In genomic region chr2:3727397-3728045, GRCh38 we compare ENCODE assay signal across 15 cellular contexts. TPM values are rescaled to one million over a fixed set of nuclear protein-coding genes. Genes with fewer than 3 reads are reported as not detected.
DNase-seq lines count a peak whose midpoint lies in the region; ATAC-seq, FAIRE-seq and TF ChIP-seq lines count a peak whose summit lies in the region.
"Had no signal": no experiment of that assay in that cellular context is flagged by ENCODE, and none has a peak within 500 bp of the region (broad histone marks: within the 10 kb centered on the region; RNA-seq: fewer than 3 reads in every experiment).

No MANE protein-coding gene starts in this region.

- H4K5ac ChIP-seq in IMR-90 (ENCODE audit: low read depth, low read length) = no peak overlapping the region
- H4K5ac ChIP-seq in H1 (ENCODE audit: insufficient read length, low read depth, low read length) = no peak overlapping the region

- no peak overlapping the region for H3K14ac ChIP-seq in IMR-90 (replicated peaks; ENCODE audit: low read depth, low read length)
- no peak overlapping the region for H3K14ac ChIP-seq in H1 (ENCODE audit: insufficient read length)

- TF ChIP-seq POLR2A in IMR-90 (IDR thresholded peaks at IDR 0.05; ENCODE audit: low read depth, low read length) (no peak), H1 (IDR thresholded peaks at IDR 0.05; ENCODE audit: control extremely low read depth in 1 of 2, low read depth in 2 of 2, low read length in 2 of 2) (no peak), GM12892 (IDR thresholded peaks at IDR 0.05; ENCODE audit: low read depth, low read length) (no peak)

- H3K56ac ChIP-seq in IMR-90 (ENCODE audit: extremely low read depth, insufficient read depth, low read length) (no peak overlapping the region), H1 (replicated peaks; ENCODE audit: insufficient read length, low read depth, low read length) (no peak overlapping the region)

- H3K18ac ChIP-seq in IMR-90 (ENCODE audit: low read depth, low read length) (no peak overlapping the region), H1 (ENCODE audit: extremely low read depth, low read length) (peak overlapping the region; percentile 72; the same call in 1 of the 2 replicates)

- BruUV-seq in IMR-90 (replicated peaks; lab: Mats Ljungman, UMichigan) = no TSS peak

- H2AK5ac ChIP-seq in IMR-90 (ENCODE audit: low read depth, low read length) (no peak overlapping the region), H1 (ENCODE audit: low read depth, low read length) (no peak overlapping the region)

- H3K27me3 ChIP-seq in AG04450 (ENCODE audit: control insufficient read depth, insufficient read depth, low read length) (peaks cover 4% of the 10 kb centered on the region), IMR-90 (ENCODE audit: control insufficient read depth, insufficient read depth, low read length) (peaks cover 12% of the 10 kb centered on the region; the same call in 1 of the 2 replicates), H1 (replicated peaks in 1 of 4; ENCODE audit: control insufficient read depth in 3 of 4, extremely low read depth in 1 of 4, insufficient read depth in 3 of 4, low read length in 3 of 4) (no peaks in the 10 kb centered on the region; a peak in 1 of 7 replicates), neural cell (ENCODE audit: insufficient read depth, low read depth, low read length) (no peaks in the 10 kb centered on the region)
- H3K27me3 ChIP-seq: neutrophil had no signal

- peak overlapping the region; percentile 36 for H3K4me3 ChIP-seq in AG04450 (ENCODE audit: low read depth, low read length)
- H3K4me3 ChIP-seq in IMR-90 (ENCODE audit: insufficient read depth, low read depth, low read length) = no peak overlapping the region
- peak overlapping the region in 3 of 4 experiments; percentile 34 to 49 (median 37); a peak in 6 of 8 replicates for H3K4me3 ChIP-seq in H1 (ENCODE audit: extremely low read depth in 1 of 4, insufficient read depth in 2 of 4, low read depth in 3 of 4, low read length in 4 of 4)
- H3K4me3 ChIP-seq in neural cell (ENCODE audit: low read length) = peak overlapping the region; percentile 28
- H3K4me3 ChIP-seq: stomach had no signal

- H3K23me2 ChIP-seq in H1 (ENCODE audit: low read depth, low read length) = peaks cover 2% of the 10 kb centered on the region; the same call in 1 of the 2 replicates

- H3K79me2 ChIP-seq in H1 (ENCODE audit: control insufficient read depth in 1 of 2, insufficient read depth in 2 of 2, low read length in 2 of 2) (no peaks in the 10 kb centered on the region), neural cell (replicated peaks; ENCODE audit: insufficient read depth, low read length) (no peaks in the 10 kb centered on the region)

- no peak for DNase-seq in AG04450 (ENCODE audit: low read depth, low spot score)
- DNase-seq in IMR-90 = no peak
- no peak for DNase-seq in H1 (ENCODE audit: low read depth in 1 of 2, low spot score in 2 of 2)
- DNase-seq in GM12892 (ENCODE audit: insufficient read length) = no peak
- DNase-seq in stimulated activated naive CD8-positive, alpha-beta T cell treated with anti-CD3 and anti-CD28 coated beads, Interleukin-15, Interleukin-2, amounts not matched to agents 100 U/mL and 50 U/mL, for 24 hours = no peak
- DNase-seq: activated T-cell treated with anti-CD3 and anti-CD28 coated beads, Interleukin-2, amount 50 U/mL, for 1 hour; CD8-positive, alpha-beta T cell; DMS79; stomach had no signal

- no peak overlapping the region for H2AFZ ChIP-seq in IMR-90 (replicated peaks; ENCODE audit: low read length, poor library complexity)
- peak overlapping the region; percentile 96 for H2AFZ ChIP-seq in H1 (ENCODE audit: low read length)
- H2AFZ ChIP-seq in neural cell (ENCODE audit: low read depth, low read length) = no peak overlapping the region

- FAIRE-seq in H1 (lab: Jason Lieb, UNC) = peak; percentile 57
- no peak for FAIRE-seq in GM12892 (lab: Jason Lieb, UNC)

- H2BK12ac ChIP-seq in H1 (ENCODE audit: low read depth, low read length) = no peak overlapping the region; the same call in 1 of the 2 replicates

- no peaks in the 10 kb centered on the region for H3K4me1 ChIP-seq in IMR-90 (ENCODE audit: control insufficient read depth, insufficient read depth, low read length)
- peaks cover 3 to 8% (median 5%) of the 10 kb centered on the region in 4 experiments; a peak in 6 of 7 replicates for H3K4me1 ChIP-seq in H1 (replicated peaks in 1 of 4; ENCODE audit: control insufficient read depth in 3 of 4, insufficient read depth in 4 of 4, low read length in 3 of 4)

- no peaks in the 10 kb centered on the region for H3K79me1 ChIP-seq in IMR-90 (ENCODE audit: low read depth in 1 of 2, low read length in 2 of 2)
- no peaks in the 10 kb centered on the region for H3K79me1 ChIP-seq in H1 (ENCODE audit: low read depth, low read length)

- H3K4me2 ChIP-seq in IMR-90 (ENCODE audit: low read depth, low read length) (peak overlapping the region; percentile 86; the same call in 1 of the 2 replicates), H1 (ENCODE audit: insufficient read depth in 1 of 2, low read depth in 2 of 2, low read length in 2 of 2) (peak overlapping the region; percentile 25 to 75), neural cell (ENCODE audit: low read length) (no peak overlapping the region)

- H4K91ac ChIP-seq in IMR-90 (ENCODE audit: insufficient read depth, low read depth, low read length) (no peak overlapping the region), H1 (replicated peaks; ENCODE audit: insufficient read length, low read length) (peak overlapping the region; percentile 32)

- POLR2A ChIA-PET in AG04450 (lab: Yijun Ruan, JAX) (no interaction called here), IMR-90 (lab: Charles Lee; ENCODE audit: unreplicated experiment) (no interaction called here), H1 (lab: Charles Lee; ENCODE audit: partially characterized antibody) (no interaction called here)

- CTCF ChIA-PET in AG04450 (lab: Charles Lee) (interaction anchor here (0.5 to 5.2 kb wide), 31 partner anchors 8 to 1640 kb away, joined by 3 to 142 read pairs (median 9); no protein-coding TSS in a partner anchor), IMR-90 (lab: Yijun Ruan, JAX) (interaction anchor here (0.5 to 4.9 kb wide), 18 partner anchors 9 to 1878 kb away, joined by 3 to 41 read pairs (median 5); no protein-coding TSS in a partner anchor), H1 (lab: Charles Lee; ENCODE audit: partially characterized antibody) (interaction anchor here (0.5 to 10.1 kb wide), 48 partner anchors 8 to 1637 kb away, joined by 3 to 79 read pairs (median 5); no protein-coding TSS in a partner anchor)

- H2BK20ac ChIP-seq in IMR-90 (ENCODE audit: low read depth, low read length) = no peak overlapping the region
- no peak overlapping the region for H2BK20ac ChIP-seq in H1 (ENCODE audit: low read length)

- H3K4ac ChIP-seq in IMR-90 (ENCODE audit: low read depth, low read length) = no peak overlapping the region
- H3K4ac ChIP-seq in H1 (replicated peaks; ENCODE audit: insufficient read length, low read depth, low read length) = no peak overlapping the region

- TF ChIP-seq EP300 in H1 (IDR thresholded peaks at IDR 0.05; ENCODE audit: borderline replicate concordance in 1 of 2, low read depth in 2 of 2, low read length in 2 of 2) = no peak
- no peak for TF ChIP-seq EP300 in neural cell (conservative IDR thresholded peaks at IDR 0.05; ENCODE audit: poor library complexity, severe bottlenecking)

- no peak overlapping the region for H3K23ac ChIP-seq in IMR-90 (ENCODE audit: low read depth, low read length)
- no peak overlapping the region for H3K23ac ChIP-seq in H1 (ENCODE audit: insufficient read length)

- in situ Hi-C loops in IMR-90 (cut with MboI; ENCODE audit: low sequenced_read_pairs) = no loop called here

- no peak for ATAC-seq in IMR-90 (ENCODE audit: low read depth)
- no peak for ATAC-seq in GM21367 (IDR thresholded peaks at IDR 0.05; ENCODE audit: unreplicated experiment)
- ATAC-seq in stimulated activated naive CD8-positive, alpha-beta T cell treated with anti-CD3 and anti-CD28 coated beads, Interleukin-15, Interleukin-2, amounts not matched to agents 100 U/mL and 50 U/mL, for 24 hours = no peak
- ATAC-seq in HG03159 (IDR thresholded peaks at IDR 0.05; ENCODE audit: unreplicated experiment) = no peak
- ATAC-seq: CD8-positive, alpha-beta T cell had no signal

- dilution Hi-C loops in IMR-90 (cut with HindIII; ENCODE audit: low sequenced_read_pairs, unreplicated experiment) = no loop called here

- H3K36me3 ChIP-seq in IMR-90 (ENCODE audit: control insufficient read depth, insufficient read depth, low read length) (no peaks in the 10 kb centered on the region), H1 (ENCODE audit: control insufficient read depth in 2 of 4, insufficient read depth in 4 of 4, low read length in 3 of 4) (no peaks in the 10 kb centered on the region), neural cell (ENCODE audit: insufficient read depth, low read length) (no peaks in the 10 kb centered on the region)
- H3K36me3 ChIP-seq: neutrophil, stomach had no signal

- no peaks in the 10 kb centered on the region for H3K9me1 ChIP-seq in IMR-90 (ENCODE audit: insufficient read depth, low read length)

- H4K8ac ChIP-seq in IMR-90 (ENCODE audit: low read depth in 2 of 2, low read length in 2 of 2) (no peak overlapping the region), H1 (ENCODE audit: extremely low read depth, insufficient read depth, low read length) (no peak overlapping the region)

- H3K9me2 ChIP-seq in neural cell (ENCODE audit: insufficient read depth, low read length) = no peaks in the 10 kb centered on the region

- 41% methylated on average over 4 of the region's 12 CpGs; no CpG with 5 or more reads in 1 of the 2 experiments for WGBS in IMR-90 (ENCODE audit: extremely low coverage in 2 of 2, insufficient read length in 1 of 2), 2 experiments
- WGBS in H1 (ENCODE audit: extremely low coverage in 1 of 2, insufficient coverage in 1 of 2, insufficient read length in 1 of 2, insufficient replicate concordance in 2 of 2, low coverage in 1 of 2, low lambda C conversion rate in 2 of 2, missing lambda C conversion rate in 1 of 2), 2 experiments = 60% methylated on average over 12 of the region's 12 CpGs; no CpG with 5 or more reads in 1 of the 2 experiments

- H3K27ac ChIP-seq in AG04450 (ENCODE audit: low read depth, low read length) = no peak overlapping the region
- H3K27ac ChIP-seq in IMR-90 (ENCODE audit: insufficient read depth, low read length) = no peak overlapping the region
- no peak overlapping the region for H3K27ac ChIP-seq in H1 (ENCODE audit: low read depth, low read length)
- H3K27ac ChIP-seq in neural cell (ENCODE audit: low read length) = no peak overlapping the region
- H3K27ac ChIP-seq: neutrophil, stomach had no signal

- H3F3A ChIP-seq in neural cell (ENCODE audit: insufficient read depth, low read length, poor library complexity, severe bottlenecking) = no peaks in the 10 kb centered on the region

- H2BK15ac ChIP-seq in IMR-90 (ENCODE audit: low read depth, low read length) (no peak overlapping the region), H1 (ENCODE audit: low read length) (no peak overlapping the region)

- intact Hi-C loops in IMR-90 (cut with micrococcal nuclease) = loop anchor here (1.0 to 2.0 kb wide), 3 partner anchors 35 to 100 kb away; no protein-coding TSS in a partner anchor

- peak overlapping the region; percentile 65; the same call in 1 of the 2 replicates for H3K9ac ChIP-seq in IMR-90 (ENCODE audit: low read depth, low read length)
- H3K9ac ChIP-seq in H1 (replicated peaks in 1 of 4; ENCODE audit: extremely low read depth in 1 of 4, low read depth in 3 of 4, low read length in 3 of 4) = peak overlapping the region in 1 of 4 experiments; percentile 34; a peak in 2 of 7 replicates
- no peak overlapping the region for H3K9ac ChIP-seq in neural cell (ENCODE audit: low read length)

- H2AK9ac ChIP-seq in IMR-90 (replicated peaks; ENCODE audit: low read depth, low read length, poor library complexity) = no peak overlapping the region

- no peak overlapping the region for H2BK120ac ChIP-seq in IMR-90 (ENCODE audit: low read depth, low read length)
- H2BK120ac ChIP-seq in H1 (replicated peaks; ENCODE audit: low read depth, low read length) = no peak overlapping the region

- no peaks in the 10 kb centered on the region; the same call in 1 of the 2 replicates for H3K9me3 ChIP-seq in AG04450 (ENCODE audit: control insufficient read depth, insufficient read depth, low read length)
- H3K9me3 ChIP-seq in IMR-90 (ENCODE audit: control insufficient read depth, insufficient read depth, low read length) = no peaks in the 10 kb centered on the region
- H3K9me3 ChIP-seq in H1 (ENCODE audit: insufficient read depth in 2 of 2, low read depth in 1 of 2, low read length in 1 of 2) = no peaks in the 10 kb centered on the region
- no peaks in the 10 kb centered on the region for H3K9me3 ChIP-seq in neural cell (ENCODE audit: low read length)
- H3K9me3 ChIP-seq: neutrophil, stomach had no signal

- TF ChIP-seq RAD21 in IMR-90 (IDR thresholded peaks at IDR 0.05; ENCODE audit: low read length) = no peak
- no peak for TF ChIP-seq RAD21 in H1 (IDR thresholded peaks at IDR 0.05 in 1 of 2, conservative IDR thresholded peaks at IDR 0.05 in 1 of 2; ENCODE audit: low read depth in 2 of 2, low read length in 2 of 2)
- TF ChIP-seq RAD21 in neural cell (conservative IDR thresholded peaks at IDR 0.05) = no peak

- H4K20me1 ChIP-seq in IMR-90 (ENCODE audit: insufficient read depth, low read length) (no peaks in the 10 kb centered on the region), H1 (replicated peaks in 1 of 2; ENCODE audit: control insufficient read depth in 1 of 2, insufficient read depth in 2 of 2, low read length in 2 of 2) (no peaks in the 10 kb centered on the region), neural cell (ENCODE audit: insufficient read depth) (no peaks in the 10 kb centered on the region)

- TF ChIP-seq CTCF in AG04450 (IDR thresholded peaks at IDR 0.05; ENCODE audit: low read depth, low read length) = no peak
- TF ChIP-seq CTCF in IMR-90 (conservative IDR thresholded peaks at IDR 0.05; ENCODE audit: low read depth, low read length) = no peak
- TF ChIP-seq CTCF in H1 (IDR thresholded peaks at IDR 0.05; ENCODE audit: control extremely low read depth in 1 of 3, insufficient read depth in 1 of 3, low read depth in 1 of 3, low read length in 3 of 3) = no peak
- TF ChIP-seq CTCF in neural cell (IDR thresholded peaks at IDR 0.05; ENCODE audit: poor library complexity, severe bottlenecking) = no peak

- H2BK5ac ChIP-seq in IMR-90 (ENCODE audit: low read depth, low read length, poor library complexity, severe bottlenecking) (no peak overlapping the region), H1 (ENCODE audit: low read depth, low read length) (no peak overlapping the region)

RNA-seq across cellular contexts. Expression of gene DCDC2C, which starts 24.1 kb away (rescaled TPM):
- not detected in 2 replicates for polyA plus RNA-seq in AG04450 (2011; rRNA removed)
- polyA minus RNA-seq in AG04450 (2011; rRNA and poly(A)+ RNA removed) = not detected in 2 replicates
- total RNA-seq in IMR-90 (2012; rRNA removed) = not detected in 2 replicates
- polyA plus RNA-seq in IMR-90 (2012; rRNA removed) = not detected in 2 replicates
- polyA plus RNA-seq in IMR-90 (2012; cell fraction: cytosol; rRNA removed) = not detected in 2 replicates
- polyA plus RNA-seq in IMR-90 (2012; cell fraction: nucleus; rRNA removed; ENCODE audit: low replicate concordance) = not detected in 2 replicates
- not detected in 2 replicates for total RNA-seq in H1 (2021; fragmentation: NEBNext Ultra II Directional; extraction: Animal tissue kit (Norgen Biotek cat#: 25700))
- 0.50 and 0.91 TPM in 2 replicates for polyA plus RNA-seq in H1 (2011; rRNA removed)
- 0.52 TPM for polyA plus RNA-seq in H1 (2011; cell fraction: cytosol; rRNA removed)
- polyA plus RNA-seq in H1 (2011; cell fraction: nucleus; rRNA removed) = 2.6 TPM
- polyA plus RNA-seq in H1 (2012, experiment 1 of 2) = 0.40 to 0.93 TPM (median 0.68 TPM) in 4 replicates
- polyA plus RNA-seq in H1 (2012, experiment 2 of 2) = not detected
- 0.04 TPM for polyA plus RNA-seq in H1 (2013, experiment 1 of 2)
- polyA plus RNA-seq in H1 (2013, experiment 2 of 2) = 0.09 TPM
- not detected in 2 replicates for polyA minus RNA-seq in H1 (2011; rRNA and poly(A)+ RNA removed)
- not detected for polyA minus RNA-seq in H1 (2011; cell fraction: cytosol; rRNA and poly(A)+ RNA removed)
- 3.4 TPM for polyA minus RNA-seq in H1 (2011; cell fraction: nucleus; rRNA and poly(A)+ RNA removed)
- not detected in 2 replicates for polyA plus RNA-seq in neural cell
- polyA minus RNA-seq in neural cell = not detected in 2 replicates
- polyA plus RNA-seq in GM12892 (2012; ENCODE audit: missing spikeins) = not detected
- total RNA-seq: CD8-positive, alpha-beta T cell; lung microvascular endothelial cell; stomach had no signal
- polyA plus RNA-seq: IgD-negative memory B cell, stomach had no signal
